Comparison of ENCODE assay signal across 17 cellular contexts in genomic region chr22:23210428-23211170, GRCh38.
"Had no signal": no experiment of that assay in that cellular context is flagged by ENCODE, and none has a peak within 500 bp of the region (broad histone marks: within the 10 kb centered on the region; RNA-seq: fewer than 3 reads in every experiment).

No MANE protein-coding gene starts in this region.

- H3K27me3 ChIP-seq: dorsolateral prefrontal cortex, heart right ventricle, left lung, sigmoid colon, suprapubic skin, upper lobe of left lung had no signal

- H3K4me3 ChIP-seq: dorsolateral prefrontal cortex, heart right ventricle, left lung, sigmoid colon, suprapubic skin, upper lobe of left lung had no signal

- ATAC-seq: activated CD8-positive, alpha-beta T cell treated with anti-CD3 and anti-CD28 coated beads for 36 hours; left lung; stimulated activated naive B cell treated with anti-CD40 and anti-IgM and Interleukin-4, amounts not matched to agents 10 μg/mL and 1 μg/mL and 100 μg/mL, for 72 hours had no signal

- H3K9me3 ChIP-seq: heart right ventricle, left lung, sigmoid colon, suprapubic skin, upper lobe of left lung had no signal

- H3K27ac Mint-ChIP-seq: activated CD8-positive, alpha-beta T cell treated with anti-CD3 and anti-CD28 coated beads for 36 hours; activated naive CD4-positive, alpha-beta T cell treated with anti-CD3 and anti-CD28 coated beads for 36 hours; memory B cell; nephron progenitor cell; stimulated activated naive B cell treated with anti-CD40 and anti-IgM and Interleukin-4, amounts not matched to agents 10 μg/mL and 1 μg/mL and 100 μg/mL, for 72 hours; T-helper 2 cell treated with Interferon-gamma antibody and Interleukin-4, amounts not matched to agents 5 μg/mL and 100 μg/mL, for 36 hours had no signal

- H3K27me3 Mint-ChIP-seq: activated CD8-positive, alpha-beta T cell treated with anti-CD3 and anti-CD28 coated beads for 36 hours had no signal

- H3K4me3 Mint-ChIP-seq: activated CD8-positive, alpha-beta T cell treated with anti-CD3 and anti-CD28 coated beads for 36 hours; activated naive CD4-positive, alpha-beta T cell treated with anti-CD3 and anti-CD28 coated beads for 36 hours; memory B cell; nephron progenitor cell; stimulated activated naive B cell treated with anti-CD40 and anti-IgM and Interleukin-4, amounts not matched to agents 10 μg/mL and 1 μg/mL and 100 μg/mL, for 72 hours; T-helper 2 cell treated with Interferon-gamma antibody and Interleukin-4, amounts not matched to agents 5 μg/mL and 100 μg/mL, for 36 hours had no signal

- DNase-seq: activated CD4-positive, alpha-beta T cell treated with anti-CD3 and anti-CD28 coated beads for 1 hour; activated CD8-positive, alpha-beta memory T cell treated with anti-CD3 and anti-CD28 coated beads, Interleukin-2, amount 50 U/mL, for 4 hours; activated CD8-positive, alpha-beta T cell treated with anti-CD3 and anti-CD28 coated beads for 36 hours; activated naive CD4-positive, alpha-beta T cell treated with anti-CD3 and anti-CD28 coated beads for 36 hours; foreskin melanocyte; heart right ventricle; islet precursor cell; left lung; nephron progenitor cell; sigmoid colon; stimulated activated CD4-positive, alpha-beta T cell treated with anti-CD3 and anti-CD28 coated beads, Interleukin-2, amount 100 ng/mL, for 24 hours; stimulated activated naive B cell treated with anti-CD40 and anti-IgM and Interleukin-4, amounts not matched to agents 10 μg/mL and 1 μg/mL and 100 μg/mL, for 72 hours; upper lobe of left lung had no signal

- H3K9me3 Mint-ChIP-seq: activated CD8-positive, alpha-beta T cell treated with anti-CD3 and anti-CD28 coated beads for 36 hours; activated naive CD4-positive, alpha-beta T cell treated with anti-CD3 and anti-CD28 coated beads for 36 hours; nephron progenitor cell; stimulated activated naive B cell treated with anti-CD40 and anti-IgM and Interleukin-4, amounts not matched to agents 10 μg/mL and 1 μg/mL and 100 μg/mL, for 72 hours; T-helper 2 cell treated with Interferon-gamma antibody and Interleukin-4, amounts not matched to agents 5 μg/mL and 100 μg/mL, for 36 hours had no signal

- H3K36me3 ChIP-seq: sigmoid colon, suprapubic skin had no signal
